19 cellular contexts compared by ENCODE assay signal in genomic region chr14:89215166-89215940, GRCh38.
A peak's percentile ranks its signal among the peaks of the same experiment; 100 is the strongest.
DNase-seq lines count a peak whose midpoint lies in the region; ATAC-seq and TF ChIP-seq lines count a peak whose summit lies in the region.
"Had no signal": no experiment of that assay in that cellular context is flagged by ENCODE, and none has a peak within 500 bp of the region (broad histone marks: within the 10 kb centered on the region; RNA-seq: fewer than 3 reads in every experiment).

No MANE protein-coding gene starts in this region.

- H4K20me1 ChIP-seq in GM23338 (replicated peaks; ENCODE audit: insufficient read depth) (peaks cover 28% of the 10 kb centered on the region), smooth muscle cell (ENCODE audit: low read depth) (no peaks in the 10 kb centered on the region)

- H3K9me3 ChIP-seq in adipocyte (ENCODE audit: control insufficient read depth, low read length) (no peaks in the 10 kb centered on the region), smooth muscle cell (replicated peaks; ENCODE audit: low read depth) (no peaks in the 10 kb centered on the region)
- H3K9me3 ChIP-seq: breast epithelium had no signal

- H3K4me1 ChIP-seq in GM23338 (ENCODE audit: insufficient read depth): peaks cover 20% of the 10 kb centered on the region
- peaks cover 30% of the 10 kb centered on the region for H3K4me1 ChIP-seq in adipocyte (ENCODE audit: control insufficient read depth, insufficient read depth, low read length)
- peaks cover 7% of the 10 kb centered on the region for H3K4me1 ChIP-seq in smooth muscle cell (ENCODE audit: low read depth)
- H3K4me1 ChIP-seq: breast epithelium had no signal

- H3K27me3 ChIP-seq in GM23338 (ENCODE audit: insufficient read depth) (no peaks in the 10 kb centered on the region), adipocyte (replicated peaks; ENCODE audit: control insufficient read depth, insufficient read depth, low read length) (no peaks in the 10 kb centered on the region), smooth muscle cell (ENCODE audit: low read depth) (no peaks in the 10 kb centered on the region)
- H3K27me3 ChIP-seq: breast epithelium had no signal

- DNase-seq in GM23338 (ENCODE audit: low spot score) (no peak), adipocyte (ENCODE audit: low read depth) (peak; percentile 15), medulla oblongata (ENCODE audit: extremely low spot score) (peak; percentile 54), smooth muscle cell (lab: John Stamatoyannopoulos, UW; ENCODE audit: unreplicated experiment) (no peak), NCI-H1930 (lab: John Stamatoyannopoulos, UW) (no peak)
- DNase-seq in activated T-cell treated with anti-CD3 and anti-CD28 coated beads, Interleukin-2, amount 50 U/mL, for 1 hour: no peak
- no peak for DNase-seq in central memory CD4-positive, alpha-beta T cell
- DNase-seq: activated CD4-positive, CD25-positive, alpha-beta regulatory T cell treated with anti-CD3 and anti-CD28 coated beads, Interleukin-2, amount 50 U/mL, for 72 hours; activated naive CD8-positive, alpha-beta T cell treated with anti-CD3 and anti-CD28 coated beads, Interleukin-2, amount 10 ng/mL, durations not matched to agents 7 days and 5 days; dermis blood vessel endothelial cell; KG1; natural killer cell; NCI-H1048; NCI-H526 had no signal

- H3K4me2 ChIP-seq in GM23338 (no peak overlapping the region), smooth muscle cell (peak overlapping the region; percentile 53)

- peaks cover 12% of the 10 kb centered on the region; the same call in 1 of the 2 replicates for H3K36me3 ChIP-seq in GM23338 (ENCODE audit: insufficient read depth)
- H3K36me3 ChIP-seq in adipocyte (ENCODE audit: control insufficient read depth, insufficient read depth, low read length, severe bottlenecking): peaks cover 24% of the 10 kb centered on the region
- no peaks in the 10 kb centered on the region for H3K36me3 ChIP-seq in smooth muscle cell (ENCODE audit: low read depth)
- H3K36me3 ChIP-seq: breast epithelium had no signal

- H3F3A ChIP-seq in GM23338 (replicated peaks; ENCODE audit: low read depth) (no peaks in the 10 kb centered on the region), smooth muscle cell (ENCODE audit: low read depth) (no peaks in the 10 kb centered on the region)

- no peak overlapping the region for H3K27ac Mint-ChIP-seq in GM23338
- H3K27ac Mint-ChIP-seq: activated naive CD8-positive, alpha-beta T cell treated with anti-CD3 and anti-CD28 coated beads, Interleukin-2, amount 10 ng/mL, durations not matched to agents 7 days and 5 days; B cell; stimulated activated naive CD8-positive, alpha-beta T cell treated with anti-CD3 and anti-CD28 coated beads, Interleukin-15, Interleukin-2, amounts not matched to agents 100 ng/mL and 50 ng/mL, for 24 hours had no signal

- H3K27me3 Mint-ChIP-seq in GM23338 (ENCODE audit: insufficient read depth, low read depth, poor library complexity): peaks cover 3% of the 10 kb centered on the region
- H3K27me3 Mint-ChIP-seq: activated naive CD8-positive, alpha-beta T cell treated with anti-CD3 and anti-CD28 coated beads, Interleukin-2, amount 10 ng/mL, durations not matched to agents 7 days and 5 days; B cell; stimulated activated naive CD8-positive, alpha-beta T cell treated with anti-CD3 and anti-CD28 coated beads, Interleukin-15, Interleukin-2, amounts not matched to agents 100 ng/mL and 50 ng/mL, for 24 hours had no signal

- TF ChIP-seq CTCF in GM23338 (conservative IDR thresholded peaks at IDR 0.05; ENCODE audit: low read depth in 2 of 2): no peak
- TF ChIP-seq CTCF in smooth muscle cell (IDR thresholded peaks at IDR 0.05; ENCODE audit: borderline replicate concordance, insufficient read depth, poor library complexity, severe bottlenecking): no peak

- peaks cover 15% of the 10 kb centered on the region; the same call in 2 of the 3 replicates for H3K36me3 Mint-ChIP-seq in GM23338 (ENCODE audit: low read depth)
- H3K36me3 Mint-ChIP-seq: natural killer cell had no signal

- no peak overlapping the region for H3K4me3 ChIP-seq in GM23338
- no peak overlapping the region for H3K4me3 ChIP-seq in adipocyte (ENCODE audit: low read length)
- H3K4me3 ChIP-seq in smooth muscle cell: no peak overlapping the region
- H3K4me3 ChIP-seq: breast epithelium, lung had no signal

- ATAC-seq in GM23338 (no peak), GM18907 (IDR thresholded peaks at IDR 0.05; ENCODE audit: unreplicated experiment) (no peak)
- ATAC-seq: natural killer cell had no signal

- H2AFZ ChIP-seq in GM23338: no peak overlapping the region
- H2AFZ ChIP-seq in smooth muscle cell (ENCODE audit: low read depth): no peak overlapping the region

- no peaks in the 10 kb centered on the region for H3K9me2 ChIP-seq in GM23338 (ENCODE audit: insufficient read depth)

- H3K27ac ChIP-seq in GM23338 (ENCODE audit: low read depth) (peak overlapping the region; percentile 51; the same call in 1 of the 2 replicates), smooth muscle cell (ENCODE audit: low read depth) (peak overlapping the region; percentile 50)

- 64% methylated on average over 7 of the region's 7 CpGs for WGBS in smooth muscle cell (ENCODE audit: low lambda C conversion rate)

- H3K79me2 ChIP-seq in GM23338 (replicated peaks; ENCODE audit: insufficient read depth) (peaks cover 72% of the 10 kb centered on the region), smooth muscle cell (ENCODE audit: low read depth) (no peaks in the 10 kb centered on the region)

- no peaks in the 10 kb centered on the region for H3K9me3 Mint-ChIP-seq in GM23338
- H3K9me3 Mint-ChIP-seq: activated naive CD8-positive, alpha-beta T cell treated with anti-CD3 and anti-CD28 coated beads, Interleukin-2, amount 10 ng/mL, durations not matched to agents 7 days and 5 days; natural killer cell; stimulated activated naive CD8-positive, alpha-beta T cell treated with anti-CD3 and anti-CD28 coated beads, Interleukin-15, Interleukin-2, amounts not matched to agents 100 ng/mL and 50 ng/mL, for 24 hours had no signal

- peaks cover 39% of the 10 kb centered on the region for H3K4me1 Mint-ChIP-seq in GM23338

- no peak overlapping the region for H3K9ac ChIP-seq in adipocyte (ENCODE audit: low read length)
- no peak overlapping the region for H3K9ac ChIP-seq in smooth muscle cell (ENCODE audit: low read depth)

- H3K4me3 Mint-ChIP-seq in GM23338: no peak overlapping the region
- H3K4me3 Mint-ChIP-seq: activated naive CD8-positive, alpha-beta T cell treated with anti-CD3 and anti-CD28 coated beads, Interleukin-2, amount 10 ng/mL, durations not matched to agents 7 days and 5 days; B cell; natural killer cell; stimulated activated naive CD8-positive, alpha-beta T cell treated with anti-CD3 and anti-CD28 coated beads, Interleukin-15, Interleukin-2, amounts not matched to agents 100 ng/mL and 50 ng/mL, for 24 hours had no signal

TF ChIP-seq in GM23338, 12 proteins besides CTCF, POLR2A, EP300 and RAD21 (continues in another document):
- no peak for TF ChIP-seq JUNB (IDR thresholded peaks at IDR 0.05; ENCODE audit: unreplicated experiment)
- no peak for TF ChIP-seq EZH2phosphoT487 (IDR thresholded peaks at IDR 0.05; ENCODE audit: unreplicated experiment)
- TF ChIP-seq, protein P1, sequence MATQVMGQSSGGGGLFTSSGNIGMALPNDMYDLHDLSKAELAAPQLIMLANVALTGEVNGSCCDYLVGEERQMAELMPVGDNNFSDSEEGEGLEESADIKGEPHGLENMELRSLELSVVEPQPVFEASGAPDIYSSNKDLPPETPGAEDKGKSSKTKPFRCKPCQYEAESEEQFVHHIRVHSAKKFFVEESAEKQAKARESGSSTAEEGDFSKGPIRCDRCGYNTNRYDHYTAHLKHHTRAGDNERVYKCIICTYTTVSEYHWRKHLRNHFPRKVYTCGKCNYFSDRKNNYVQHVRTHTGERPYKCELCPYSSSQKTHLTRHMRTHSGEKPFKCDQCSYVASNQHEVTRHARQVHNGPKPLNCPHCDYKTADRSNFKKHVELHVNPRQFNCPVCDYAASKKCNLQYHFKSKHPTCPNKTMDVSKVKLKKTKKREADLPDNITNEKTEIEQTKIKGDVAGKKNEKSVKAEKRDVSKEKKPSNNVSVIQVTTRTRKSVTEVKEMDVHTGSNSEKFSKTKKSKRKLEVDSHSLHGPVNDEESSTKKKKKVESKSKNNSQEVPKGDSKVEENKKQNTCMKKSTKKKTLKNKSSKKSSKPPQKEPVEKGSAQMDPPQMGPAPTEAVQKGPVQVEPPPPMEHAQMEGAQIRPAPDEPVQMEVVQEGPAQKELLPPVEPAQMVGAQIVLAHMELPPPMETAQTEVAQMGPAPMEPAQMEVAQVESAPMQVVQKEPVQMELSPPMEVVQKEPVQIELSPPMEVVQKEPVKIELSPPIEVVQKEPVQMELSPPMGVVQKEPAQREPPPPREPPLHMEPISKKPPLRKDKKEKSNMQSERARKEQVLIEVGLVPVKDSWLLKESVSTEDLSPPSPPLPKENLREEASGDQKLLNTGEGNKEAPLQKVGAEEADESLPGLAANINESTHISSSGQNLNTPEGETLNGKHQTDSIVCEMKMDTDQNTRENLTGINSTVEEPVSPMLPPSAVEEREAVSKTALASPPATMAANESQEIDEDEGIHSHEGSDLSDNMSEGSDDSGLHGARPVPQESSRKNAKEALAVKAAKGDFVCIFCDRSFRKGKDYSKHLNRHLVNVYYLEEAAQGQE (IDR thresholded peaks at IDR 0.05; ENCODE audit: unreplicated experiment): no peak
- no peak for TF ChIP-seq POLR2AphosphoS5 (IDR thresholded peaks at IDR 0.05; ENCODE audit: low read depth)
- TF ChIP-seq EZH2 (IDR thresholded peaks at IDR 0.05; ENCODE audit: low read depth, unreplicated experiment): no peak
- TF ChIP-seq ETS1 (IDR thresholded peaks at IDR 0.05): no peak
- TF ChIP-seq STAT1 (IDR thresholded peaks at IDR 0.05; ENCODE audit: unreplicated experiment): no peak
- TF ChIP-seq ZNF114 (CRISPR knock-in tag; IDR thresholded peaks at IDR 0.05): no peak

Comparison
In these comparisons a context has a peak if more than half of its experiments do, and no peak if none do; other contexts are left out.
1. DNase-seq: peak in adipocyte (single experiment) and medulla oblongata (single experiment); none in GM23338 (single experiment), smooth muscle cell (single experiment), NCI-H1930 (0 of 2), activated T-cell treated with anti-CD3 and anti-CD28 coated beads, Interleukin-2, amount 50 U/mL, for 1 hour (single experiment) and central memory CD4-positive, alpha-beta T cell (single experiment).